Comparison of ENCODE assay signal across 8 cellular contexts in genomic region chr2:108447947-108448677, GRCh38. TPM values are rescaled to one million over a fixed set of nuclear protein-coding genes. Genes with fewer than 3 reads are reported as not detected.
A peak's percentile ranks its signal among the peaks of the same experiment; 100 is the strongest.
DNase-seq lines count a peak whose midpoint lies in the region; ATAC-seq lines count a peak whose summit lies in the region.

No MANE protein-coding gene starts in this region.

- peak overlapping the region; percentile 96 to 99 (median 99) for H3K27ac Mint-ChIP-seq in CD4-positive, CD25-positive, alpha-beta regulatory T cell
- H3K27ac Mint-ChIP-seq in activated naive CD8-positive, alpha-beta T cell treated with anti-CD3 and anti-CD28 coated beads, Interleukin-2, amount 50 U/mL, for 24 hours = peak overlapping the region; percentile 96

- H3K36me3 Mint-ChIP-seq in CD4-positive, CD25-positive, alpha-beta regulatory T cell = peaks cover 16% of the 10 kb centered on the region
- peaks cover 8% of the 10 kb centered on the region for H3K36me3 Mint-ChIP-seq in activated naive CD8-positive, alpha-beta T cell treated with anti-CD3 and anti-CD28 coated beads, Interleukin-2, amount 50 U/mL, for 24 hours (ENCODE audit: low read depth)

- no peaks in the 10 kb centered on the region for H3K27me3 ChIP-seq in CD4-positive, CD25-positive, alpha-beta regulatory T cell (ENCODE audit: control insufficient read depth, insufficient read depth, low read length)
- H3K27me3 ChIP-seq in layer of hippocampus (ENCODE audit: control insufficient read depth, insufficient read depth, low read length) (no peaks in the 10 kb centered on the region), thymus (ENCODE audit: control insufficient read depth, insufficient read depth) (no peaks in the 10 kb centered on the region)

- H3K4me3 ChIP-seq in CD4-positive, CD25-positive, alpha-beta regulatory T cell (ENCODE audit: low read depth, low read length) = peak overlapping the region; percentile 60
- peak overlapping the region; percentile 89 for H3K4me3 ChIP-seq in thymus (ENCODE audit: low read length)

- 58% methylated on average over 23 of the region's 23 CpGs for WGBS in thymus

- ATAC-seq in CD4-positive, CD25-positive, alpha-beta regulatory T cell (ENCODE audit: low read depth in 2 of 2) = no peak
- ATAC-seq in HG03103 (IDR thresholded peaks at IDR 0.05; ENCODE audit: low read depth, unreplicated experiment) = peak; percentile 25
- no peak for ATAC-seq in activated naive CD8-positive, alpha-beta T cell treated with anti-CD3 and anti-CD28 coated beads, Interleukin-2, amount 50 U/mL, for 24 hours

- H3K4me3 Mint-ChIP-seq in CD4-positive, CD25-positive, alpha-beta regulatory T cell = peak overlapping the region; percentile 94 to 99 (median 99)
- peak overlapping the region; percentile 99 for H3K4me3 Mint-ChIP-seq in activated naive CD8-positive, alpha-beta T cell treated with anti-CD3 and anti-CD28 coated beads, Interleukin-2, amount 50 U/mL, for 24 hours

- peaks cover 4% of the 10 kb centered on the region for H3K27me3 Mint-ChIP-seq in CD4-positive, CD25-positive, alpha-beta regulatory T cell
- H3K27me3 Mint-ChIP-seq in activated naive CD8-positive, alpha-beta T cell treated with anti-CD3 and anti-CD28 coated beads, Interleukin-2, amount 50 U/mL, for 24 hours = no peaks in the 10 kb centered on the region

- peaks cover 11 to 47% (median 29%) of the 10 kb centered on the region in 4 donors for H3K4me1 Mint-ChIP-seq in CD4-positive, CD25-positive, alpha-beta regulatory T cell
- peaks cover 40% of the 10 kb centered on the region for H3K4me1 Mint-ChIP-seq in activated naive CD8-positive, alpha-beta T cell treated with anti-CD3 and anti-CD28 coated beads, Interleukin-2, amount 50 U/mL, for 24 hours

- peaks cover 19% of the 10 kb centered on the region for H3K36me3 ChIP-seq in CD4-positive, CD25-positive, alpha-beta regulatory T cell (ENCODE audit: control insufficient read depth, insufficient read depth, low read length)
- peaks cover 5% of the 10 kb centered on the region for H3K36me3 ChIP-seq in thymus (ENCODE audit: control insufficient read depth, insufficient read depth)

- H3K9me3 ChIP-seq in CD4-positive, CD25-positive, alpha-beta regulatory T cell (ENCODE audit: control insufficient read depth in 2 of 2, low read length in 2 of 2) = no peaks in the 10 kb centered on the region
- H3K9me3 ChIP-seq in thymus (ENCODE audit: control insufficient read depth) = no peaks in the 10 kb centered on the region

- H3K4me1 ChIP-seq in CD4-positive, CD25-positive, alpha-beta regulatory T cell (ENCODE audit: control insufficient read depth, insufficient read depth, low read length, poor library complexity, severe bottlenecking) = peaks cover 30% of the 10 kb centered on the region
- H3K4me1 ChIP-seq in thymus (ENCODE audit: control insufficient read depth, insufficient read depth, low read length) = peaks cover 14% of the 10 kb centered on the region

- peak overlapping the region; percentile 95 for H3K27ac ChIP-seq in CD4-positive, CD25-positive, alpha-beta regulatory T cell (ENCODE audit: insufficient read depth, low read length, poor library complexity, severe bottlenecking)
- H3K27ac ChIP-seq in layer of hippocampus (ENCODE audit: low read depth, low read length) (peak overlapping the region; percentile 73), thymus (ENCODE audit: low read depth) (peak overlapping the region; percentile 86)

- peak in 1 of 3 donors; percentile 3 for DNase-seq in CD4-positive, CD25-positive, alpha-beta regulatory T cell
- no peak for DNase-seq in activated naive CD8-positive, alpha-beta T cell treated with anti-CD3 and anti-CD28 coated beads, Interleukin-2, amount 50 U/mL, for 24 hours
- DNase-seq in occipital lobe (lab: John Stamatoyannopoulos, UW) (no peak), activated gamma-delta T cell (lab: John Stamatoyannopoulos, UW) (no peak), HuH-7 (ENCODE audit: low spot score) (no peak)

- no peaks in the 10 kb centered on the region for H3K9me3 Mint-ChIP-seq in CD4-positive, CD25-positive, alpha-beta regulatory T cell
- no peaks in the 10 kb centered on the region for H3K9me3 Mint-ChIP-seq in activated naive CD8-positive, alpha-beta T cell treated with anti-CD3 and anti-CD28 coated beads, Interleukin-2, amount 50 U/mL, for 24 hours

RNA-seq across cellular contexts. Expression of gene GCC2, which starts 0.9 kb away (rescaled TPM):
- 100 TPM for total RNA-seq in CD4-positive, CD25-positive, alpha-beta regulatory T cell
- 10 to 100 TPM; 36.7 to 43.7 (median 42.1) TPM for polyA plus RNA-seq in CD4-positive, CD25-positive, alpha-beta regulatory T cell
- 31.9 TPM for polyA plus RNA-seq in thymus
- total RNA-seq in occipital lobe = 31.4 TPM
